31 cellular contexts compared by ENCODE assay signal in the genomic region with DNA sequence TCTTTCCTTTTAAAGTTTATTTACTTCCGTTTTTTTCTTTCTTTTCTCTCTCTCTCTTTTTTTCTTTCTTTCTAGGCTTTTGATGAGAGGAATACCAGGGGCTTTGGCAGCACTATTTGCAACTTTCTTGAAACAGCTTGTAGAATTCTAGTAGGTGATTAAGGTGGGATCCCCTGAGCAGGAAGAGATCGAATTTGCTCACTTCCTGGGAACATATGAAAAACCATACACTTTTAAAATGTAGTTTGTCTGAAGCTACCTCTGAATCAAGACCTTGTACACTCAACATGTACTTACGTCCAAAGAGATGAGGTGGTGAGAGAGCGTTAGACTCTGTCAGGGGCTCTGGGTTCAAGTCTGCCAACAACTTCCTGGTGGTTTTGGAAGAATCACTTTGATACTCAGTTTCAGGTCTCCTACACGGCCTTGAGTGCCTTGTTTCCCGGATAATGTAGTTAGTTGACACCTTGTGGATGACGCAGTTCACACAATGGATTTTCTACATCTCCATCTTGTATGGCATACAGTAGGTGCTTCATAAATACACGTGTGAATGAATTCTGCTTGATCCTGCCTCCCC.
"Had no signal": no experiment of that assay in that cellular context is flagged by ENCODE, and none has a peak within 500 bp of the region (broad histone marks: within the 10 kb centered on the region; RNA-seq: fewer than 3 reads in every experiment).

No MANE protein-coding gene starts in this region.

- H3K9ac ChIP-seq: SK-N-SH had no signal

- H3K4me1 ChIP-seq: SJCRH30 had no signal

- H3K27me3 Mint-ChIP-seq: activated CD4-positive, alpha-beta T cell treated with anti-CD3 and anti-CD28 coated beads, Interleukin-2, amount 10 ng/mL, durations not matched to agents 24 days and 14 days; activated CD8-positive, alpha-beta T cell treated with anti-CD3 and anti-CD28 coated beads for 36 hours; activated naive CD8-positive, alpha-beta T cell treated with anti-CD3 and anti-CD28 coated beads for 36 hours; activated T-helper 17 cell treated with anti-CD3 and anti-CD28 coated beads, Interleukin-2, amount 50 U/mL, for 72 hours had no signal

- H3K9me3 ChIP-seq: SJCRH30 had no signal

- H3K27ac ChIP-seq: brain microvascular endothelial cell, SJCRH30 had no signal

- DNase-seq: activated CD4-positive, alpha-beta T cell treated with anti-CD3 and anti-CD28 coated beads, Interleukin-2, amount 10 ng/mL, durations not matched to agents 24 days and 14 days; activated CD4-positive, alpha-beta T cell treated with anti-CD3 and anti-CD28 coated beads, Interleukin-2, amount 50 U/mL, for 4 hours; activated CD8-positive, alpha-beta T cell treated with anti-CD3 and anti-CD28 coated beads for 36 hours; activated effector memory CD4-positive, alpha-beta T cell treated with anti-CD3 and anti-CD28 coated beads, Interleukin-2, amount 50 U/mL, for 16 hours; activated naive CD4-positive, alpha-beta T cell; activated naive CD4-positive, alpha-beta T cell treated with anti-CD3 and anti-CD28 coated beads, Interleukin-2, amount 50 U/mL, for 16 hours; activated naive CD8-positive, alpha-beta T cell treated with anti-CD3 and anti-CD28 coated beads for 36 hours; activated T-cell treated with anti-CD3 and anti-CD28 coated beads, Interleukin-2, amount 50 U/mL, for 1 hour; activated T-cell treated with anti-CD3 and anti-CD28 coated beads, Interleukin-2, amount 50 U/mL, for 72 hours; amniotic stem cell; aorta; brain microvascular endothelial cell; central memory CD4-positive, alpha-beta T cell; NCI-H1092 treated with DMSO at 0.1 percent for 48 hours; NCI-H1436; NCI-H1694; NCI-H1930; NCI-H2081 treated with DMSO at 0.1 percent for 48 hours; NCI-H226; NCI-H446 treated with DMSO at 0.1 percent for 48 hours; NCI-H524 treated with DMSO at 0.1 percent for 48 hours; NCI-H748 treated with DMSO at 0.1 percent for 48 hours; NK-92 treated with Interleukin-12 subunit alpha and Interleukin-12 subunit beta, amount 100 ng/mL, for 24 hours; OCI-M1; SHP77; SJCRH30; SK-N-SH had no signal

- H3K4me3 Mint-ChIP-seq: activated CD4-positive, alpha-beta T cell treated with anti-CD3 and anti-CD28 coated beads, Interleukin-2, amount 10 ng/mL, durations not matched to agents 24 days and 14 days; activated CD8-positive, alpha-beta T cell treated with anti-CD3 and anti-CD28 coated beads for 36 hours; activated naive CD8-positive, alpha-beta T cell treated with anti-CD3 and anti-CD28 coated beads for 36 hours; activated T-cell treated with anti-CD3 and anti-CD28 coated beads, Interleukin-2, amount 50 U/mL, for 72 hours; activated T-helper 17 cell treated with anti-CD3 and anti-CD28 coated beads, Interleukin-2, amount 50 U/mL, for 72 hours; T-helper 1 cell treated with Interleukin-12 subunit alpha and Interleukin-12 subunit beta and Interleukin-4 antibody, amounts not matched to agents 30 μg/mL and 1 μg/mL, for 36 hours; T-helper 2 cell treated with Interferon-gamma antibody and Interleukin-4, amounts not matched to agents 5 μg/mL and 100 μg/mL, for 36 hours had no signal

- H3K27me3 ChIP-seq: brain microvascular endothelial cell, SJCRH30 had no signal

- H3K4me2 ChIP-seq: SK-N-SH had no signal

- H3K4me1 Mint-ChIP-seq: activated CD4-positive, alpha-beta T cell treated with anti-CD3 and anti-CD28 coated beads, Interleukin-2, amount 10 ng/mL, durations not matched to agents 24 days and 14 days; activated naive CD8-positive, alpha-beta T cell treated with anti-CD3 and anti-CD28 coated beads for 36 hours; activated T-helper 17 cell treated with anti-CD3 and anti-CD28 coated beads, Interleukin-2, amount 50 U/mL, for 72 hours had no signal

- H3K36me3 ChIP-seq: brain microvascular endothelial cell, SJCRH30 had no signal

- H3K27ac Mint-ChIP-seq: activated CD4-positive, alpha-beta T cell treated with anti-CD3 and anti-CD28 coated beads, Interleukin-2, amount 10 ng/mL, durations not matched to agents 24 days and 14 days; activated CD8-positive, alpha-beta T cell treated with anti-CD3 and anti-CD28 coated beads for 36 hours; activated naive CD8-positive, alpha-beta T cell treated with anti-CD3 and anti-CD28 coated beads for 36 hours; activated T-cell treated with anti-CD3 and anti-CD28 coated beads, Interleukin-2, amount 50 U/mL, for 72 hours; activated T-helper 17 cell treated with anti-CD3 and anti-CD28 coated beads, Interleukin-2, amount 50 U/mL, for 72 hours; T-helper 1 cell treated with Interleukin-12 subunit alpha and Interleukin-12 subunit beta and Interleukin-4 antibody, amounts not matched to agents 30 μg/mL and 1 μg/mL, for 36 hours; T-helper 2 cell treated with Interferon-gamma antibody and Interleukin-4, amounts not matched to agents 5 μg/mL and 100 μg/mL, for 36 hours had no signal

- H3K9me3 Mint-ChIP-seq: activated CD4-positive, alpha-beta T cell treated with anti-CD3 and anti-CD28 coated beads, Interleukin-2, amount 10 ng/mL, durations not matched to agents 24 days and 14 days; activated CD8-positive, alpha-beta T cell treated with anti-CD3 and anti-CD28 coated beads for 36 hours; activated naive CD8-positive, alpha-beta T cell treated with anti-CD3 and anti-CD28 coated beads for 36 hours; activated T-cell treated with anti-CD3 and anti-CD28 coated beads, Interleukin-2, amount 50 U/mL, for 72 hours; T-helper 1 cell treated with Interleukin-12 subunit alpha and Interleukin-12 subunit beta and Interleukin-4 antibody, amounts not matched to agents 30 μg/mL and 1 μg/mL, for 36 hours; T-helper 2 cell treated with Interferon-gamma antibody and Interleukin-4, amounts not matched to agents 5 μg/mL and 100 μg/mL, for 36 hours had no signal

- H3K36me3 Mint-ChIP-seq: activated naive CD8-positive, alpha-beta T cell treated with anti-CD3 and anti-CD28 coated beads for 36 hours had no signal

- H3K9me2 ChIP-seq: SK-N-SH had no signal

- ATAC-seq: activated CD8-positive, alpha-beta T cell treated with anti-CD3 and anti-CD28 coated beads for 36 hours; activated T-cell treated with anti-CD3 and anti-CD28 coated beads, Interleukin-2, amount 50 U/mL, for 72 hours; activated T-helper 17 cell treated with anti-CD3 and anti-CD28 coated beads, Interleukin-2, amount 50 U/mL, for 72 hours; K562 had no signal

- H3K4me3 ChIP-seq: K562, SJCRH30 had no signal
